ENCODE assay signal across 1 cellular context in genomic region chrX:108167211-108167872, GRCh38.
TF ChIP-seq lines count a peak whose summit lies in the region.

No MANE protein-coding gene starts in this region.

TF ChIP-seq in GM23338, 12 proteins besides CTCF, POLR2A, EP300 and RAD21 (continued from another document):
- TF ChIP-seq ZNF462 (CRISPR knock-in tag; IDR thresholded peaks at IDR 0.05): no peak
- no peak for TF ChIP-seq JUNB (IDR thresholded peaks at IDR 0.05; ENCODE audit: unreplicated experiment)
- no peak for TF ChIP-seq EZH2phosphoT487 (IDR thresholded peaks at IDR 0.05; ENCODE audit: unreplicated experiment)
- TF ChIP-seq ETS1 (IDR thresholded peaks at IDR 0.05): no peak
- TF ChIP-seq CREB1 (CRISPR knock-in tag; IDR thresholded peaks at IDR 0.05; ENCODE audit: low read depth): no peak
- no peak for TF ChIP-seq REST (IDR thresholded peaks at IDR 0.05; ENCODE audit: unreplicated experiment)
- no peak for TF ChIP-seq EZH2 (IDR thresholded peaks at IDR 0.05; ENCODE audit: low read depth, unreplicated experiment)
- TF ChIP-seq ZNF114 (CRISPR knock-in tag; IDR thresholded peaks at IDR 0.05): no peak
